In the genomic region with DNA sequence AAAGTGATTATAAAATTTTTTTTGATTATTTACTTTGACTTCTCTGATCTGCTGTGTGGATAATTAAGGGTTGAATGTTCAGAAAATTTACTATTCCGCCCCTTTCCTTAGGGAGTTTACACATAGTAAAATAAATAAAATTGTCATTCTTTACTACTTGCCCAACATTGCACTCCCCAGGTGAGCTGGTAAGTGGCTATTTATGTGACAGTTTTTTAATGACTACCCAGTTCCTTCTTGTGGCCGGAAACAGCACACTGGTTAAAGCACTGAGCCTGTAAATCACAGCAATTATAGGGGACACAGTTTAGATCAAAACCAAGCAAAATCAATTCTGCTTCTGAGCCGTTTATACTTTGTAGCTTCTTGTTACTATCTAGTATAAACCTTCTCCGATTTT, we compare ENCODE assay signal across 10 cellular contexts.
DNase-seq lines count a peak whose midpoint lies in the region; ATAC-seq and TF ChIP-seq lines count a peak whose summit lies in the region.
"Had no signal": no experiment of that assay in that cellular context is flagged by ENCODE, and none has a peak within 500 bp of the region (broad histone marks: within the 10 kb centered on the region; RNA-seq: fewer than 3 reads in every experiment).

No MANE protein-coding gene starts in this region.

- no peaks in the 10 kb centered on the region for H3K9me2 ChIP-seq in OCI-LY7 (ENCODE audit: insufficient read depth, low read length)

- peak overlapping the region; percentile 59 for H3K4me2 ChIP-seq in OCI-LY7 (ENCODE audit: low read length)

- BruUV-seq in OCI-LY7 (replicated peaks; lab: Mats Ljungman, UMichigan), result no TSS peak

- no peak for TF ChIP-seq CTCF in OCI-LY7 (conservative IDR thresholded peaks at IDR 0.05; ENCODE audit: low read length)

- H3K4me3 ChIP-seq in OCI-LY7 (ENCODE audit: low read depth, low read length, poor library complexity, severe bottlenecking), result peak overlapping the region; percentile 46
- H3K4me3 ChIP-seq: left lung, MG63 had no signal

- H3K27ac ChIP-seq in OCI-LY7 (ENCODE audit: low read depth, low read length, poor library complexity, severe bottlenecking), result peak overlapping the region; percentile 67
- H3K27ac ChIP-seq: left lung had no signal

- H3K79me2 ChIP-seq in OCI-LY7 (ENCODE audit: insufficient read depth, low read depth, low read length), result no peaks in the 10 kb centered on the region

- no peaks in the 10 kb centered on the region for H3K36me3 ChIP-seq in OCI-LY7 (ENCODE audit: insufficient read depth, low read length)
- H3K36me3 ChIP-seq: left lung, MG63 had no signal

- peaks cover 36% of the 10 kb centered on the region for H3K4me1 ChIP-seq in OCI-LY7 (ENCODE audit: insufficient read depth, low read length, poor library complexity, severe bottlenecking)
- H3K4me1 ChIP-seq: left lung had no signal

- DNase-seq in OCI-LY7 (ENCODE audit: low spot score) (peak; percentile 77), HPDE6-E6E7 (ENCODE audit: extremely low spot score) (no peak), Right ventricle myocardium superior (no peak)
- no peak for DNase-seq in stimulated activated naive CD4-positive, alpha-beta T cell treated with Interleukin-2 at 50 U/mL for 16 hours (lab: John Stamatoyannopoulos, UW)
- DNase-seq: left lung, MG63 had no signal

- POLR2A ChIA-PET in OCI-LY7 (lab: Charles Lee), result interaction anchor here (0.5 to 1.6 kb wide), 6 partner anchors 10 to 818 kb away, joined by 3 to 4 read pairs (median 4); no protein-coding TSS in a partner anchor

- H4K20me1 ChIP-seq in OCI-LY7 (ENCODE audit: insufficient read depth, low read length), result no peaks in the 10 kb centered on the region

- peak; percentile 97 for ATAC-seq in GM18498 (IDR thresholded peaks at IDR 0.05; ENCODE audit: unreplicated experiment)
- ATAC-seq in GM21423 (IDR thresholded peaks at IDR 0.05; ENCODE audit: unreplicated experiment), result peak; percentile 70
- ATAC-seq in HG03175 (IDR thresholded peaks at IDR 0.05; ENCODE audit: unreplicated experiment), result peak; percentile 96
- ATAC-seq in HG02840 (IDR thresholded peaks at IDR 0.05; ENCODE audit: low FRiP score, unreplicated experiment), result no peak
- ATAC-seq in Right ventricle myocardium superior (ENCODE audit: poor library complexity), result no peak
- ATAC-seq: left lung had no signal

- intact Hi-C loops in OCI-LY7 (cut with micrococcal nuclease; ENCODE audit: unreplicated experiment) (loop anchor here (10.0 kb wide), 1 partner anchor 552 kb away; the partner anchor contains the start of gene LRBA), Right ventricle myocardium superior (cut with DNase I) (no loop called here)

- H2AFZ ChIP-seq in OCI-LY7 (ENCODE audit: low read length), result peak overlapping the region; percentile 89

- CTCF ChIA-PET in OCI-LY7 (lab: Charles Lee; ENCODE audit: unreplicated experiment), result no interaction called here

- H3K9me3 ChIP-seq in OCI-LY7 (ENCODE audit: low read length), result no peaks in the 10 kb centered on the region
- H3K9me3 ChIP-seq: left lung, MG63 had no signal

Comparison
In these comparisons a context has a peak if more than half of its experiments do, and no peak if none do; other contexts are left out.
1. ATAC-seq: peak in GM18498 (single experiment), GM21423 (single experiment) and HG03175 (single experiment); none in HG02840 (single experiment) and Right ventricle myocardium superior (single experiment).